25 cellular contexts compared by ENCODE assay signal in genomic region chr10:102559764-102560163, GRCh38.
"Had no signal": no experiment of that assay in that cellular context is flagged by ENCODE, and none has a peak within 500 bp of the region (broad histone marks: within the 10 kb centered on the region; RNA-seq: fewer than 3 reads in every experiment).

No MANE protein-coding gene starts in this region.

- H3K36me3 Mint-ChIP-seq: natural killer cell had no signal

- H3K36me3 ChIP-seq: neutrophil, pancreas, tibial artery, upper lobe of left lung, uterus had no signal

- H3K9me3 ChIP-seq: gastroesophageal sphincter, heart left ventricle, neutrophil, pancreas, spleen, testis, tibial artery, upper lobe of left lung, uterus had no signal

- DNase-seq: effector memory CD8-positive, alpha-beta T cell; foreskin fibroblast; heart left ventricle; kidney; natural killer cell; right cardiac atrium; stimulated activated CD4-positive, alpha-beta T cell treated with anti-CD3 and anti-CD28 coated beads, Interleukin-4, amount 100 ng/mL, for 4 hours; stimulated activated naive CD8-positive, alpha-beta T cell treated with anti-CD3 and anti-CD28 coated beads, Interleukin-15, Interleukin-2, amounts not matched to agents 100 U/mL and 50 U/mL, for 24 hours; substantia nigra; testis; tibial artery; upper lobe of left lung; uterus had no signal

- H3K4me3 ChIP-seq: coronary artery, gastroesophageal sphincter, heart left ventricle, hepatocyte, lung, pancreas, skin epidermis, spleen, testis, tibial artery, upper lobe of left lung, uterus had no signal

- H3K4me1 ChIP-seq: pancreas, testis, upper lobe of left lung, uterus had no signal

- ATAC-seq: effector memory CD8-positive, alpha-beta T cell; gastroesophageal sphincter; heart left ventricle; natural killer cell; pancreas; right cardiac atrium; stimulated activated memory B cell treated with anti-CD40 and anti-IgM and Interleukin-4, amounts not matched to agents 10 μg/mL and 1 μg/mL and 100 μg/mL, for 72 hours; stimulated activated naive CD8-positive, alpha-beta T cell treated with anti-CD3 and anti-CD28 coated beads, Interleukin-15, Interleukin-2, amounts not matched to agents 100 U/mL and 50 U/mL, for 24 hours had no signal

- H3K27ac Mint-ChIP-seq: memory B cell; natural killer cell; progenitor cell of endocrine pancreas; stimulated activated memory B cell treated with anti-CD40 and anti-IgM and Interleukin-4, amounts not matched to agents 10 μg/mL and 1 μg/mL and 100 μg/mL, for 72 hours had no signal

- H3K9me3 Mint-ChIP-seq: effector memory CD8-positive, alpha-beta T cell; memory B cell; natural killer cell; neural crest cell; stimulated activated memory B cell treated with anti-CD40 and anti-IgM and Interleukin-4, amounts not matched to agents 10 μg/mL and 1 μg/mL and 100 μg/mL, for 72 hours had no signal

- H3K27ac ChIP-seq: coronary artery, gastroesophageal sphincter, heart left ventricle, hepatocyte, neutrophil, pancreas, spleen, testis, tibial artery, upper lobe of left lung, uterus had no signal

- H3K27me3 Mint-ChIP-seq: effector memory CD8-positive, alpha-beta T cell; memory B cell; progenitor cell of endocrine pancreas; stimulated activated memory B cell treated with anti-CD40 and anti-IgM and Interleukin-4, amounts not matched to agents 10 μg/mL and 1 μg/mL and 100 μg/mL, for 72 hours had no signal

- H2AFZ ChIP-seq: hepatocyte had no signal

- H3K4me2 ChIP-seq: hepatocyte had no signal

- H3K27me3 ChIP-seq: gastroesophageal sphincter, heart left ventricle, hepatocyte, neutrophil, pancreas, spleen, testis, tibial artery, upper lobe of left lung, uterus had no signal

- H3K4me3 Mint-ChIP-seq: effector memory CD8-positive, alpha-beta T cell; memory B cell; natural killer cell; neural crest cell; stimulated activated memory B cell treated with anti-CD40 and anti-IgM and Interleukin-4, amounts not matched to agents 10 μg/mL and 1 μg/mL and 100 μg/mL, for 72 hours had no signal
